Comparison of ENCODE assay signal across 9 cellular contexts in genomic region chr5:135032613-135033025, GRCh38. TPM values are rescaled to one million over a fixed set of nuclear protein-coding genes. Genes with fewer than 3 reads are reported as not detected.
DNase-seq lines count a peak whose midpoint lies in the region; ATAC-seq and TF ChIP-seq lines count a peak whose summit lies in the region.
"Had no signal": no experiment of that assay in that cellular context is flagged by ENCODE, and none has a peak within 500 bp of the region (broad histone marks: within the 10 kb centered on the region; RNA-seq: fewer than 3 reads in every experiment).

No MANE protein-coding gene starts in this region.

- DNase-seq in DND-41 = no peak
- DNase-seq in colonic mucosa = no peak
- DNase-seq in G401 (ENCODE audit: low spot score) = no peak
- no peak for DNase-seq in MV-4-11 (lab: John Stamatoyannopoulos, UW)
- DNase-seq in midbrain (lab: John Stamatoyannopoulos, UW) = no peak
- DNase-seq: substantia nigra had no signal

- no peaks in the 10 kb centered on the region for H3F3A ChIP-seq in Loucy (ENCODE audit: low read depth)

- H3K27me3 ChIP-seq in DND-41 (ENCODE audit: insufficient read depth, low read length, poor library complexity) = no peaks in the 10 kb centered on the region
- peaks cover 17% of the 10 kb centered on the region for H3K27me3 ChIP-seq in Loucy (ENCODE audit: insufficient read depth, low read length, poor library complexity, severe bottlenecking)
- H3K27me3 ChIP-seq in colonic mucosa = peaks cover 86% of the 10 kb centered on the region
- peaks cover 29% of the 10 kb centered on the region for H3K27me3 ChIP-seq in parathyroid adenoma (ENCODE audit: control insufficient read depth, insufficient read depth, low read length)

- no peak overlapping the region; the same call in 1 of the 2 replicates for H3K27ac ChIP-seq in DND-41 (ENCODE audit: low read length)
- peak overlapping the region; percentile 26 for H3K27ac ChIP-seq in colonic mucosa
- H3K27ac ChIP-seq in parathyroid adenoma = no peak overlapping the region

- TF ChIP-seq CTCF in DND-41 (IDR thresholded peaks at IDR 0.05; ENCODE audit: borderline replicate concordance, extremely low read depth, low read length, poor library complexity, severe bottlenecking) (no peak), Loucy (conservative IDR thresholded peaks at IDR 0.05; ENCODE audit: low read length) (no peak), colonic mucosa (IDR thresholded peaks at IDR 0.05) (no peak), parathyroid adenoma (IDR thresholded peaks at IDR 0.05) (no peak)

- H3K4me1 ChIP-seq in DND-41 (ENCODE audit: insufficient read depth, low read length) (peaks cover 32% of the 10 kb centered on the region), Loucy (ENCODE audit: insufficient read depth, low read length, poor library complexity, severe bottlenecking) (peaks cover 17% of the 10 kb centered on the region), colonic mucosa (peaks cover 16% of the 10 kb centered on the region), parathyroid adenoma (peaks cover 3% of the 10 kb centered on the region)

- intact Hi-C loops in colonic mucosa (cut with DNase I) = loop anchor here (5.0 kb wide), 1 partner anchor 155 kb away; no protein-coding TSS in a partner anchor

- H3K36me3 ChIP-seq in DND-41 (ENCODE audit: insufficient read depth, low read length) (peaks cover 23% of the 10 kb centered on the region), Loucy (ENCODE audit: insufficient read depth, low read length) (no peaks in the 10 kb centered on the region), colonic mucosa (no peaks in the 10 kb centered on the region), parathyroid adenoma (ENCODE audit: control insufficient read depth, insufficient read depth, low read length) (no peaks in the 10 kb centered on the region)

- H3K4me2 ChIP-seq in DND-41 (ENCODE audit: insufficient read depth, low read length) = peak overlapping the region; percentile 96
- peak overlapping the region; percentile 78 for H3K4me2 ChIP-seq in Loucy (ENCODE audit: low read depth, low read length, poor library complexity, severe bottlenecking)
- peak overlapping the region; percentile 58 for H3K4me2 ChIP-seq in parathyroid adenoma (ENCODE audit: low read length)

- H3K4me3 ChIP-seq in DND-41 (ENCODE audit: low read depth in 1 of 2, low read length in 2 of 2) (peak overlapping the region; percentile 83 to 96; a peak in 3 of 4 replicates), Loucy (ENCODE audit: low read length, poor library complexity, severe bottlenecking) (peak overlapping the region; percentile 88), colonic mucosa (peak overlapping the region; percentile 49), parathyroid adenoma (ENCODE audit: low read depth, low read length) (no peak overlapping the region)

- H3K9ac ChIP-seq in DND-41 (ENCODE audit: low read depth, low read length) (peak overlapping the region; percentile 78), Loucy (ENCODE audit: low read depth, low read length, poor library complexity, severe bottlenecking) (peak overlapping the region; percentile 80), colonic mucosa (ENCODE audit: low read depth in 2 of 2, low read length in 2 of 2) (peak overlapping the region; percentile 12 to 65), parathyroid adenoma (no peak overlapping the region)

- peaks cover 32% of the 10 kb centered on the region for H3K79me2 ChIP-seq in DND-41 (ENCODE audit: insufficient read depth, low read length)
- H3K79me2 ChIP-seq in Loucy (ENCODE audit: insufficient read depth, low read length) = peaks cover 69% of the 10 kb centered on the region
- H3K79me2 ChIP-seq in parathyroid adenoma = no peaks in the 10 kb centered on the region

- ATAC-seq in DND-41 (ENCODE audit: insufficient read depth, low read depth) (no peak), HG03460 (IDR thresholded peaks at IDR 0.05; ENCODE audit: unreplicated experiment) (no peak)

- H2AFZ ChIP-seq in DND-41 (ENCODE audit: low read depth, low read length) (no peak overlapping the region), Loucy (ENCODE audit: low read length) (no peak overlapping the region), parathyroid adenoma (no peak overlapping the region)

- in situ Hi-C loops in G401 (cut with HindIII; ENCODE audit: low sequenced_read_pairs) = no loop called here

- H4K20me1 ChIP-seq in DND-41 (ENCODE audit: insufficient read depth, low read length) = peaks cover 6% of the 10 kb centered on the region; the same call in 1 of the 2 replicates
- H4K20me1 ChIP-seq in Loucy (ENCODE audit: insufficient read depth, low read length, poor library complexity, severe bottlenecking) = peaks cover 17% of the 10 kb centered on the region

- no peaks in the 10 kb centered on the region for H3K9me2 ChIP-seq in Loucy (replicated peaks; ENCODE audit: low read depth, low read length)

- H3K9me3 ChIP-seq in DND-41 (ENCODE audit: insufficient read depth, low read length, severe bottlenecking) = no peaks in the 10 kb centered on the region
- no peaks in the 10 kb centered on the region for H3K9me3 ChIP-seq in Loucy (ENCODE audit: insufficient read depth, low read depth, low read length)
- H3K9me3 ChIP-seq in colonic mucosa = no peaks in the 10 kb centered on the region
- H3K9me3 ChIP-seq in parathyroid adenoma (ENCODE audit: control insufficient read depth, low read length) = no peaks in the 10 kb centered on the region

RNA-seq across cellular contexts. Expression of gene PITX1, which starts 1.4 kb away (rescaled TPM):
- total RNA-seq in colonic mucosa = 1 to 10 TPM; 7.8 to 9.9 TPM
- total RNA-seq in G401 (2014; rRNA removed; shearing (Covaris generic)) = 60.2 and 66.1 TPM in 2 replicates
